Comparison of ENCODE assay signal across 17 cellular contexts in genomic region chr17:78910885-78911284, GRCh38. TPM values are rescaled to one million over a fixed set of nuclear protein-coding genes. Genes with fewer than 3 reads are reported as not detected.
A peak's percentile ranks its signal among the peaks of the same experiment; 100 is the strongest.
DNase-seq lines count a peak whose midpoint lies in the region; ATAC-seq and TF ChIP-seq lines count a peak whose summit lies in the region.
"Had no signal": no experiment of that assay in that cellular context is flagged by ENCODE, and none has a peak within 500 bp of the region (broad histone marks: within the 10 kb centered on the region; RNA-seq: fewer than 3 reads in every experiment).

No MANE protein-coding gene starts in this region.

- no peak for TF ChIP-seq POLR2A in heart left ventricle (IDR thresholded peaks at IDR 0.05)

- intact Hi-C loops in heart left ventricle (cut with DNase I), result no loop called here
- intact Hi-C loops in activated CD4-positive, alpha-beta memory T cell treated with anti-CD3 and anti-CD28 coated beads for 36 hours (cut with micrococcal nuclease), result no loop called here

- 69 to 75% (median 73%) methylated on average over 9 of the region's 9 CpGs for WGBS in heart left ventricle, 4 donors

- peak; percentile 67 for DNase-seq in GF-D8 (lab: John Stamatoyannopoulos, UW)
- peak; percentile 87 for DNase-seq in SKM-1 (lab: John Stamatoyannopoulos, UW; ENCODE audit: unreplicated experiment)
- peak in 1 of 5 donors; percentile 51 for DNase-seq in heart left ventricle
- DNase-seq in stimulated activated naive B cell treated with anti-CD40 and anti-IgM and Interleukin-4, amounts not matched to agents 10 μg/mL and 1 μg/mL and 100 μg/mL, for 72 hours, result no peak
- DNase-seq in iPS-NIHi7 (ENCODE audit: extremely low spot score), result no peak
- no peak for DNase-seq in activated CD4-positive, alpha-beta memory T cell treated with anti-CD3 and anti-CD28 coated beads for 36 hours
- no peak for DNase-seq in GM13977 (ENCODE audit: low spot score)
- DNase-seq: activated naive CD4-positive, alpha-beta T cell treated with anti-CD3 and anti-CD28 coated beads, Interleukin-2, amount 10 ng/mL, durations not matched to agents 7 days and 5 days; DMS79 treated with DMSO at 0.1 percent for 48 hours; glutamatergic neuron; left colon; NCI-H1417 treated with DMSO at 0.1 percent for 48 hours; NCI-H510A treated with DMSO at 0.1 percent for 48 hours; small intestine; thyroid gland had no signal

- no peaks in the 10 kb centered on the region for H3K9me3 ChIP-seq in heart left ventricle
- H3K9me3 ChIP-seq: thyroid gland had no signal

- H3K27ac Mint-ChIP-seq in stimulated activated naive B cell treated with anti-CD40 and anti-IgM and Interleukin-4, amounts not matched to agents 10 μg/mL and 1 μg/mL and 100 μg/mL, for 72 hours, result peak overlapping the region; percentile 33
- H3K27ac Mint-ChIP-seq in activated CD4-positive, alpha-beta memory T cell treated with anti-CD3 and anti-CD28 coated beads for 36 hours, result no peak overlapping the region
- H3K27ac Mint-ChIP-seq: activated naive CD4-positive, alpha-beta T cell treated with anti-CD3 and anti-CD28 coated beads, Interleukin-2, amount 10 ng/mL, durations not matched to agents 7 days and 5 days had no signal

- in situ Hi-C loops in GM13977 (cut with MboI; ENCODE audit: low pct_unique_long_range_greater_than_20kb, low sequenced_read_pairs, unreplicated experiment), result no loop called here

- H3K4me3 Mint-ChIP-seq in stimulated activated naive B cell treated with anti-CD40 and anti-IgM and Interleukin-4, amounts not matched to agents 10 μg/mL and 1 μg/mL and 100 μg/mL, for 72 hours, result peak overlapping the region in 1 of 2 donors; percentile 44
- H3K4me3 Mint-ChIP-seq in activated CD4-positive, alpha-beta memory T cell treated with anti-CD3 and anti-CD28 coated beads for 36 hours, result no peak overlapping the region
- H3K4me3 Mint-ChIP-seq: activated naive CD4-positive, alpha-beta T cell treated with anti-CD3 and anti-CD28 coated beads, Interleukin-2, amount 10 ng/mL, durations not matched to agents 7 days and 5 days; neural progenitor cell had no signal

- peaks cover 0 to 7% (median 0%) of the 10 kb centered on the region in 9 donors for H3K36me3 ChIP-seq in heart left ventricle
- H3K36me3 ChIP-seq: neural progenitor cell, thyroid gland had no signal

- peak overlapping the region in 2 of 12 donors; percentile 7 to 86 for H3K27ac ChIP-seq in heart left ventricle
- H3K27ac ChIP-seq: neural progenitor cell, thyroid gland had no signal

- no peaks in the 10 kb centered on the region for H3K36me3 Mint-ChIP-seq in stimulated activated naive B cell treated with anti-CD40 and anti-IgM and Interleukin-4, amounts not matched to agents 10 μg/mL and 1 μg/mL and 100 μg/mL, for 72 hours
- H3K36me3 Mint-ChIP-seq in activated CD4-positive, alpha-beta memory T cell treated with anti-CD3 and anti-CD28 coated beads for 36 hours, result no peaks in the 10 kb centered on the region
- H3K36me3 Mint-ChIP-seq: activated naive CD4-positive, alpha-beta T cell treated with anti-CD3 and anti-CD28 coated beads, Interleukin-2, amount 10 ng/mL, durations not matched to agents 7 days and 5 days had no signal

- peak in 3 of 4 donors; percentile 35 to 80 (median 79) for ATAC-seq in heart left ventricle
- peak; percentile 59 to 75 for ATAC-seq in stimulated activated naive B cell treated with anti-CD40 and anti-IgM and Interleukin-4, amounts not matched to agents 10 μg/mL and 1 μg/mL and 100 μg/mL, for 72 hours (replicated peaks)
- no peak for ATAC-seq in HG02798 (IDR thresholded peaks at IDR 0.05; ENCODE audit: poor library complexity, unreplicated experiment)
- ATAC-seq: left colon had no signal

- no peak overlapping the region for H3K4me3 ChIP-seq in heart left ventricle
- H3K4me3 ChIP-seq: neural progenitor cell, thyroid gland had no signal

- POLR2A ChIA-PET in activated CD4-positive, alpha-beta memory T cell treated with anti-CD3 and anti-CD28 coated beads for 36 hours (lab: Charles Lee), result no interaction called here

- H3K4me1 Mint-ChIP-seq in stimulated activated naive B cell treated with anti-CD40 and anti-IgM and Interleukin-4, amounts not matched to agents 10 μg/mL and 1 μg/mL and 100 μg/mL, for 72 hours, result peaks cover 9 to 19% of the 10 kb centered on the region in 2 donors
- H3K4me1 Mint-ChIP-seq in activated CD4-positive, alpha-beta memory T cell treated with anti-CD3 and anti-CD28 coated beads for 36 hours (ENCODE audit: low read depth), result no peaks in the 10 kb centered on the region
- H3K4me1 Mint-ChIP-seq: activated naive CD4-positive, alpha-beta T cell treated with anti-CD3 and anti-CD28 coated beads, Interleukin-2, amount 10 ng/mL, durations not matched to agents 7 days and 5 days had no signal

- CTCF ChIA-PET in activated CD4-positive, alpha-beta memory T cell treated with anti-CD3 and anti-CD28 coated beads for 36 hours (lab: Charles Lee), result interaction anchor here (1.0 to 1.2 kb wide), 2 partner anchors 20 to 45 kb away, joined by 3 to 4 read pairs; no protein-coding TSS in a partner anchor

- H3K9me3 Mint-ChIP-seq in stimulated activated naive B cell treated with anti-CD40 and anti-IgM and Interleukin-4, amounts not matched to agents 10 μg/mL and 1 μg/mL and 100 μg/mL, for 72 hours, result no peaks in the 10 kb centered on the region
- no peaks in the 10 kb centered on the region for H3K9me3 Mint-ChIP-seq in activated CD4-positive, alpha-beta memory T cell treated with anti-CD3 and anti-CD28 coated beads for 36 hours
- H3K9me3 Mint-ChIP-seq: activated naive CD4-positive, alpha-beta T cell treated with anti-CD3 and anti-CD28 coated beads, Interleukin-2, amount 10 ng/mL, durations not matched to agents 7 days and 5 days; neural progenitor cell had no signal

- H3K27me3 ChIP-seq in heart left ventricle, result no peaks in the 10 kb centered on the region
- H3K27me3 ChIP-seq: neural progenitor cell, thyroid gland had no signal

- TF ChIP-seq CTCF in heart left ventricle (IDR thresholded peaks at IDR 0.05) (no peak), GM13977 (IDR thresholded peaks at IDR 0.05; ENCODE audit: extremely low read depth, insufficient read depth, missing control alignments) (no peak)

- no peaks in the 10 kb centered on the region for H3K27me3 Mint-ChIP-seq in stimulated activated naive B cell treated with anti-CD40 and anti-IgM and Interleukin-4, amounts not matched to agents 10 μg/mL and 1 μg/mL and 100 μg/mL, for 72 hours
- H3K27me3 Mint-ChIP-seq in activated CD4-positive, alpha-beta memory T cell treated with anti-CD3 and anti-CD28 coated beads for 36 hours, result no peaks in the 10 kb centered on the region

- peaks cover 5 to 59% (median 23%) of the 10 kb centered on the region in 12 donors for H3K4me1 ChIP-seq in heart left ventricle
- H3K4me1 ChIP-seq: neural progenitor cell had no signal

RNA-seq across cellular contexts. Expression of gene CEP295NL, which starts 7.9 kb away (rescaled TPM):
- 1 to 10 TPM in 3 of 9 donors, under 1 TPM in 6; 0.23 to 3.3 (median 0.52) TPM for total RNA-seq in heart left ventricle
- polyA plus RNA-seq in heart left ventricle, result 1 to 10 TPM in 1 of 2 donors, under 1 TPM in 1; 0.29 to 2.0 TPM
- not detected for total RNA-seq in activated CD4-positive, alpha-beta memory T cell treated with anti-CD3 and anti-CD28 coated beads for 36 hours

RNA-seq across cellular contexts. Expression of gene TIMP2, which starts 14.3 kb away (rescaled TPM):
- 100 to 1,000 TPM in 4 of 9 donors, 10 to 100 TPM in 5; 65.6 to 201 (median 98.3) TPM for total RNA-seq in heart left ventricle
- 10 to 100 TPM; 25.1 to 54.4 TPM for polyA plus RNA-seq in heart left ventricle
- 1 to 10 TPM; 1.1 TPM for total RNA-seq in activated CD4-positive, alpha-beta memory T cell treated with anti-CD3 and anti-CD28 coated beads for 36 hours

Comparison
In these comparisons a context has a peak if more than half of its experiments do, and no peak if none do; other contexts are left out.
1. DNase-seq: peak in GF-D8 (single experiment) and SKM-1 (single experiment); none in stimulated activated naive B cell treated with anti-CD40 and anti-IgM and Interleukin-4, amounts not matched to agents 10 μg/mL and 1 μg/mL and 100 μg/mL, for 72 hours (single experiment), iPS-NIHi7 (single experiment), activated CD4-positive, alpha-beta memory T cell treated with anti-CD3 and anti-CD28 coated beads for 36 hours (single experiment) and GM13977 (single experiment).
2. RNA of gene TIMP2, which starts 14.3 kb away (total RNA-seq): 65.6 to 201 TPM in heart left ventricle; 1.1 TPM in activated CD4-positive, alpha-beta memory T cell treated with anti-CD3 and anti-CD28 coated beads for 36 hours; every median in the first group is over 10 times any median in the second.